ENCODE assay signal across 9 cellular contexts in the genomic region with DNA sequence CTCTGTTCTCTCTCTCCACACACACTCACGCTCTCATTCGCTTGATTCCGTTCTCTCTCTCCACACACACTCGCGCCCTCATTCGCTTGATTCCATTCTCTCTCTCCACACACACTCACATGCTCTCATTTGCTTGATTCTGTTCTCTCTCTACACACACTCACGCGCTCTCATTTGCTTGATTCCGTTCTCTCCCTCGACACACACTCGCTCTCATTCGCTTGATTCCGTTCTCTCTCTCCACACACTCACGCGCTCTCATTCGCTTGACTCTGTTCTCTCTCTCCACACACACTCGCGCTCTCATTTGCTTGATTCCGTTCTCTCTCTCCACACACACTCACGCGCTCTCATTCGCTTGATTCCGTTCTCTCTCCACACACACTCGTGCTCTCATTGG. TPM values are rescaled to one million over a fixed set of nuclear protein-coding genes. Genes with fewer than 3 reads are reported as not detected.
"Had no signal": no experiment of that assay in that cellular context is flagged by ENCODE, and none has a peak within 500 bp of the region (broad histone marks: within the 10 kb centered on the region; RNA-seq: fewer than 3 reads in every experiment).

No MANE protein-coding gene starts in this region.

RNA-seq across cellular contexts. Expression of gene TMPRSS9, which starts 10.2 kb away (rescaled TPM):
- total RNA-seq: PC-3, Right ventricle myocardium inferior, Right ventricle myocardium superior, RPMI7951, SJSA1, SK-MEL-5 had no signal
- polyA plus RNA-seq: SK-N-SH had no signal

RNA-seq across cellular contexts. Expression of gene LINGO3, which starts 41.9 kb away (rescaled TPM):
- total RNA-seq: PC-3, PC-9, Right ventricle myocardium inferior, Right ventricle myocardium superior, RPMI7951, SJCRH30, SJSA1 had no signal
- polyA plus RNA-seq: SK-N-SH had no signal
